10 cellular contexts compared by ENCODE assay signal in the genomic region with DNA sequence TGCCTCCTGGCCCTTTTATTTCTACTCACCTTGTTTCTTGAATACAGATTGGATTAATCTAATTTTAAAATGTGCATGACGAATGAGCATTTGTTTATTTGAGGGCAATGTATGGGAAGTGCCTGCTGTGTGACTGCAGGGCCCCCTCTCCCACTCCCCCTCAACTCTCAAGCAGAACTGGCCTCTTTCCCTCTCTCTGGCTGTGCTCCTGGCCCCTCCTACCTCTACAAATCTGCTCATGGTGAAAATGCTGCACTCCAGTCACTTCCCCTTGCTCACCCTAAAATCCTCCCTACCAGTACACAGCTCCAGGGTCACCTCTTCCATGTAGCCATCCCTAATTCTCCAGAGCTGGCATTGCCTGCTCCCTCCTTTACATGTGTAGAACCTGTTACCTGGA. TPM values are rescaled to one million over a fixed set of nuclear protein-coding genes. Genes with fewer than 3 reads are reported as not detected.
DNase-seq lines count a peak whose midpoint lies in the region; TF ChIP-seq lines count a peak whose summit lies in the region.
"Had no signal": no experiment of that assay in that cellular context is flagged by ENCODE, and none has a peak within 500 bp of the region (broad histone marks: within the 10 kb centered on the region; RNA-seq: fewer than 3 reads in every experiment).

No MANE protein-coding gene starts in this region.

- H3K36me3 ChIP-seq in iPS-20b (ENCODE audit: insufficient read depth, low read depth, low read length) = peaks cover 14% of the 10 kb centered on the region

- DNase-seq in HL-60 (ENCODE audit: low read depth in 1 of 2, low spot score in 1 of 2) (peak in 1 of 2 experiments; percentile 67), substantia nigra (lab: John Stamatoyannopoulos, UW) (peak in 1 of 49 donors; percentile 14), kidney glomerular epithelial cell (lab: John Stamatoyannopoulos, UW) (no peak), mesenteric fat pad (ENCODE audit: low spot score) (no peak)
- no peak for DNase-seq in activated CD4-positive, CD25-positive, alpha-beta regulatory T cell (lab: John Stamatoyannopoulos, UW)
- DNase-seq: erythroblast; NCI-H526 treated with DMSO at 0.1 percent for 48 hours; stimulated activated CD4-positive, alpha-beta T cell treated with anti-CD3 and anti-CD28 coated beads, Interleukin-2, amount 100 ng/mL, for 24 hours had no signal

- H3K4me3 ChIP-seq in HL-60 (replicated peaks; ENCODE audit: insufficient read depth, low read length) = no peak overlapping the region
- 0 out of 2 replicates have a peak overlapping the region, but pooled peaks have one; percentile 2 for H3K4me3 ChIP-seq in WI38 (ENCODE audit: low read depth, low read length)
- H3K4me3 ChIP-seq in iPS-20b (ENCODE audit: low read length) = 0 out of 2 replicates have a peak overlapping the region, but pooled peaks have one; percentile 17

- peaks cover 58% of the 10 kb centered on the region for H3K4me1 ChIP-seq in iPS-20b (ENCODE audit: insufficient read depth, low read length)

- no peak for TF ChIP-seq CTCF in HL-60 (IDR thresholded peaks at IDR 0.05; ENCODE audit: insufficient read depth, low read length)
- no peak for TF ChIP-seq CTCF in WI38 (IDR thresholded peaks at IDR 0.05; ENCODE audit: low read depth, low read length)

- H3K27ac ChIP-seq in HL-60 (replicated peaks) (peak overlapping the region; percentile 91), iPS-20b (ENCODE audit: low read length) (peak overlapping the region; percentile 3), substantia nigra (ENCODE audit: low read depth, low read length, poor library complexity, severe bottlenecking) (peak overlapping the region; percentile 91)

- H3K27me3 ChIP-seq in HL-60 (ENCODE audit: insufficient read depth, poor library complexity, severe bottlenecking) (no peaks in the 10 kb centered on the region), iPS-20b (ENCODE audit: insufficient read depth, low read length) (no peaks in the 10 kb centered on the region)

- H3K9ac ChIP-seq in iPS-20b (ENCODE audit: low read depth, low read length) = peak overlapping the region; percentile 16; the same call in 1 of the 2 replicates

- H3K9me3 ChIP-seq in iPS-20b (ENCODE audit: insufficient read depth, low read depth, low read length) = no peaks in the 10 kb centered on the region

RNA-seq across cellular contexts. Expression of gene NDST1, which starts 17.2 kb away (rescaled TPM):
- 110 TPM for total RNA-seq in mesenteric fat pad

RNA-seq across cellular contexts. Expression of gene RPS14, which starts 41.2 kb away (rescaled TPM):
- total RNA-seq in mesenteric fat pad = 1,447 TPM

Comparison
In these comparisons a context has a peak if more than half of its experiments do, and no peak if none do; other contexts are left out.
1. H3K27ac ChIP-seq: peak in every context shown above with its lines; median percentile 91 in HL-60; 91 in substantia nigra; 3 in iPS-20b.